ENCODE assay signal across 26 cellular contexts in genomic region chr2:102149644-102150455, GRCh38. TPM values are rescaled to one million over a fixed set of nuclear protein-coding genes. Genes with fewer than 3 reads are reported as not detected.
DNase-seq lines count a peak whose midpoint lies in the region; ATAC-seq and TF ChIP-seq lines count a peak whose summit lies in the region.
"Had no signal": no experiment of that assay in that cellular context is flagged by ENCODE, and none has a peak within 500 bp of the region (broad histone marks: within the 10 kb centered on the region; RNA-seq: fewer than 3 reads in every experiment).

No MANE protein-coding gene starts in this region.

- H3K27me3 ChIP-seq in heart right ventricle: no peaks in the 10 kb centered on the region
- no peaks in the 10 kb centered on the region for H3K27me3 ChIP-seq in esophagus (ENCODE audit: control insufficient read depth in 1 of 2, insufficient read depth in 2 of 2, low read length in 2 of 2)
- H3K27me3 ChIP-seq in mesendoderm (ENCODE audit: insufficient read depth, low read length, poor library complexity): no peaks in the 10 kb centered on the region
- H3K27me3 ChIP-seq in upper lobe of right lung: no peaks in the 10 kb centered on the region
- H3K27me3 ChIP-seq: right lobe of liver had no signal

- H3K27ac ChIP-seq in heart right ventricle (peak overlapping the region in 6 of 10 donors; percentile 7 to 71 (median 32)), esophagus (ENCODE audit: low read depth in 2 of 2, low read length in 1 of 2) (peak overlapping the region; percentile 16 to 24), mesendoderm (ENCODE audit: low read depth, low read length) (no peak overlapping the region), upper lobe of right lung (peak overlapping the region; percentile 27)

- H4K8ac ChIP-seq in mesendoderm (ENCODE audit: low read depth, low read length): no peak overlapping the region

- H3K4me3 ChIP-seq in heart right ventricle (no peak overlapping the region), esophagus (ENCODE audit: low read depth in 1 of 2, low read length in 2 of 2) (no peak overlapping the region), mesendoderm (ENCODE audit: low read length) (no peak overlapping the region), upper lobe of right lung (no peak overlapping the region)
- H3K4me3 ChIP-seq: right lobe of liver had no signal

- WGBS in heart right ventricle, 2 donors: 81 to 84% methylated on average over 9 of the region's 9 CpGs
- WGBS in esophagus, 2 donors: 85 to 86% methylated on average over 9 of the region's 9 CpGs
- WGBS in mesendoderm (ENCODE audit: extremely low coverage, insufficient coverage, low lambda C conversion rate): no CpG with 5 or more reads among the region's 9 CpGs

- no peaks in the 10 kb centered on the region for H3K79me1 ChIP-seq in mesendoderm (ENCODE audit: low read length)

- no peak overlapping the region for H3K9ac ChIP-seq in mesendoderm (ENCODE audit: low read length)

- peak in 4 of 8 donors; percentile 15 to 38 (median 32) for ATAC-seq in heart right ventricle
- no peak for ATAC-seq in left ventricle myocardium superior
- ATAC-seq in upper lobe of right lung: no peak
- ATAC-seq in left colon: no peak
- no peak for ATAC-seq in HG03565 (IDR thresholded peaks at IDR 0.05; ENCODE audit: unreplicated experiment)
- ATAC-seq: activated CD8-positive, alpha-beta T cell treated with anti-CD3 and anti-CD28 coated beads for 36 hours; PC-3 had no signal

- no peak overlapping the region for H3K18ac ChIP-seq in mesendoderm (ENCODE audit: low read length)

- H2BK5ac ChIP-seq in mesendoderm (ENCODE audit: low read length): no peak overlapping the region

- no peak overlapping the region for H3K56ac ChIP-seq in mesendoderm (ENCODE audit: low read length)

- H2AK5ac ChIP-seq in mesendoderm (ENCODE audit: low read length): no peak overlapping the region

- H3K36me3 ChIP-seq in heart right ventricle (peaks cover 0 to 57% (median 5%) of the 10 kb centered on the region in 9 donors), esophagus (ENCODE audit: control insufficient read depth in 2 of 2, insufficient read depth in 2 of 2, low read length in 1 of 2) (peaks cover 4 to 6% of the 10 kb centered on the region in 2 donors), mesendoderm (ENCODE audit: control insufficient read depth, insufficient read depth, low read length) (no peaks in the 10 kb centered on the region), upper lobe of right lung (peaks cover 36% of the 10 kb centered on the region)

- no peaks in the 10 kb centered on the region for H3K79me2 ChIP-seq in mesendoderm (ENCODE audit: control insufficient read depth, insufficient read depth, low read length)

- intact Hi-C loops in heart right ventricle (cut with DNase I): loop anchor here in 2 of 10 donors (10.0 kb wide), 2 partner anchors 65 to 85 kb away; no protein-coding TSS in a partner anchor
- intact Hi-C loops in left ventricle myocardium superior (cut with micrococcal nuclease): no loop called here
- intact Hi-C loops in upper lobe of right lung (cut with DNase I): no loop called here
- intact Hi-C loops in left colon (cut with DNase I, micrococcal nuclease): no loop called here

- no peak overlapping the region for H4K5ac ChIP-seq in mesendoderm (ENCODE audit: low read length)

- H3K9me3 ChIP-seq in heart right ventricle: peaks cover 0 to 47% (median 16%) of the 10 kb centered on the region in 11 donors
- H3K9me3 ChIP-seq in esophagus (ENCODE audit: control insufficient read depth in 2 of 2, insufficient read depth in 1 of 2, low read depth in 1 of 2, low read length in 1 of 2): peaks cover 0 to 22% of the 10 kb centered on the region in 2 donors
- H3K9me3 ChIP-seq in upper lobe of right lung: peaks cover 3% of the 10 kb centered on the region

- no peak for TF ChIP-seq CTCF in heart right ventricle (IDR thresholded peaks at IDR 0.05)
- no peak for TF ChIP-seq CTCF in upper lobe of right lung (IDR thresholded peaks at IDR 0.05)

- no peak overlapping the region for H2BK120ac ChIP-seq in mesendoderm (ENCODE audit: low read depth, low read length)

- no peak overlapping the region for H3K4me2 ChIP-seq in mesendoderm (ENCODE audit: low read length)

- H3K4me1 ChIP-seq in heart right ventricle: peaks cover 4 to 38% (median 18%) of the 10 kb centered on the region in 9 donors
- H3K4me1 ChIP-seq in esophagus (ENCODE audit: control insufficient read depth in 2 of 2, insufficient read depth in 2 of 2, low read length in 1 of 2): peaks cover 2 to 4% of the 10 kb centered on the region in 2 donors
- H3K4me1 ChIP-seq in mesendoderm (ENCODE audit: control insufficient read depth, low read depth, low read length): no peaks in the 10 kb centered on the region
- H3K4me1 ChIP-seq in upper lobe of right lung: peaks cover 36% of the 10 kb centered on the region

- DNase-seq in heart right ventricle (no peak), left ventricle myocardium superior (no peak), mesendoderm (peak; percentile 14), upper lobe of right lung (no peak), NCI-H1930 (lab: John Stamatoyannopoulos, UW) (no peak), left colon (no peak)
- DNase-seq: activated CD4-positive, CD25-positive, alpha-beta regulatory T cell treated with anti-CD3 and anti-CD28 coated beads, Interleukin-2, amount 50 U/mL, for 72 hours; activated CD8-positive, alpha-beta memory T cell treated with anti-CD3 and anti-CD28 coated beads, Interleukin-2, amount 50 U/mL, for 48 hours; activated CD8-positive, alpha-beta T cell treated with anti-CD3 and anti-CD28 coated beads for 36 hours; activated naive CD4-positive, alpha-beta T cell treated with anti-CD3 and anti-CD28 coated beads, Interleukin-2, amount 10 ng/mL, durations not matched to agents 7 days and 5 days; AML-193; CD4-positive, alpha-beta T cell; DMS79 treated with DMSO at 0.1 percent for 48 hours; GF-D8; HCEC 1CT; NCI-H1417; NCI-H2029 treated with DMSO at 0.1 percent for 48 hours; NCI-H2227 treated with DMSO at 0.1 percent for 48 hours; NCI-H526 treated with DMSO at 0.1 percent for 48 hours; PC-3; posterior cingulate gyrus; right lobe of liver; stimulated activated CD4-positive, alpha-beta T cell treated with anti-CD3 and anti-CD28 coated beads, Interleukin-4, amount 100 ng/mL, for 4 hours; T-helper 2 cell had no signal

- H3K23ac ChIP-seq in mesendoderm (ENCODE audit: low read length): no peak overlapping the region

- no peak overlapping the region for H3K4ac ChIP-seq in mesendoderm (ENCODE audit: low read depth, low read length)

- H2BK15ac ChIP-seq in mesendoderm (replicated peaks; ENCODE audit: low read depth): no peak overlapping the region

RNA-seq across cellular contexts. Expression of gene IL1R1, which starts 7.3 kb away (rescaled TPM):
- total RNA-seq in heart right ventricle (10 to 100 TPM in 9 of 10 donors, 1 to 10 TPM in 1; 5.7 to 47.0 (median 17.6) TPM), left ventricle myocardium superior (20.9 TPM), upper lobe of right lung (196 TPM), left colon (10 to 100 TPM; 24.8 to 25.0 TPM)
- polyA plus RNA-seq in heart right ventricle (10 to 100 TPM; 22.0 to 28.7 TPM), esophagus (10 to 100 TPM; 11.7 to 12.7 TPM)
- 0.77 TPM for polyA plus RNA-seq in mesendoderm (2013, experiment 1 of 2)
- polyA plus RNA-seq in mesendoderm (2013, experiment 2 of 2): 0.52 TPM

RNA-seq across cellular contexts. Expression of gene IL1RL2, which starts 37.0 kb away (rescaled TPM):
- under 1 TPM in 5 of 10 donors, not detected in 5; 0.11 to 0.92 (median 0.31) TPM for total RNA-seq in heart right ventricle
- polyA plus RNA-seq in heart right ventricle: under 1 TPM; 0.22 to 0.29 TPM
- total RNA-seq in left ventricle myocardium superior: not detected
- polyA plus RNA-seq in esophagus: 1 to 10 TPM; 5.0 to 6.1 TPM
- not detected for polyA plus RNA-seq in mesendoderm (2013, experiment 1 of 2)
- polyA plus RNA-seq in mesendoderm (2013, experiment 2 of 2): not detected
- total RNA-seq in upper lobe of right lung: 0.58 TPM
- total RNA-seq in left colon: 1 to 10 TPM; 1.1 to 1.2 TPM
- total RNA-seq: activated CD8-positive, alpha-beta T cell treated with anti-CD3 and anti-CD28 coated beads for 36 hours; CD4-positive, alpha-beta T cell had no signal
